ENCODE assay signal across 7 cellular contexts in the genomic region with DNA sequence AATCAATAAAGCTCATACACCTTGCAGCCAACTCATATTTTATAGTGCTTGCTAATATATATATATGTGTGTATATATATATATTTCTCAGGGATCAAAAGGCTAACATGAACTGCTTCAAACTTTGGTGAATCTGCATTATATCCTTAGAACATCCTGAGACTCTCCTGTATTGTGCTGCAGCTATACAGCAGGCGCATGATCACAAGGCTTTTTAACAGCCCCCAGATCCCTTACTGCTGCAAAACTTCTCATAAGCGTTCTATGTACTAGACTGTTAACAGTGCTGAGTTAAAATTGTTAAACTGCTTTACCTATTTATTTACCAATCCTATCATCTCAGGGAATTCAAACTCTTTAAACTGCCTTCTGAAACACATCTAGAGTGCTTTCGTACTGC. TPM values are rescaled to one million over a fixed set of nuclear protein-coding genes. Genes with fewer than 3 reads are reported as not detected.
DNase-seq lines count a peak whose midpoint lies in the region; ATAC-seq and TF ChIP-seq lines count a peak whose summit lies in the region.

No MANE protein-coding gene starts in this region.

- H4K91ac ChIP-seq in trophoblast cell (ENCODE audit: low read depth, low read length): no peak overlapping the region

- H4K8ac ChIP-seq in trophoblast cell (ENCODE audit: low read depth, low read length): no peak overlapping the region

- H2BK12ac ChIP-seq in trophoblast cell (ENCODE audit: low read length): no peak overlapping the region

- no peak overlapping the region for H3K18ac ChIP-seq in trophoblast cell (ENCODE audit: low read length)

- H3K27me3 Mint-ChIP-seq in GM23338 (ENCODE audit: insufficient read depth, low read depth, poor library complexity): peaks cover 12% of the 10 kb centered on the region

- no peak overlapping the region for H4K12ac ChIP-seq in trophoblast cell (ENCODE audit: low read depth, low read length)

- no peak for TF ChIP-seq POLR2A in Peyer's patch (IDR thresholded peaks at IDR 0.05)

- peak overlapping the region; percentile 99; the same call in 1 of the 2 replicates for H3K27ac Mint-ChIP-seq in GM23338

- peak overlapping the region; percentile 89 for H3K4me3 ChIP-seq in GM23338
- peak overlapping the region in 3 of 4 donors; percentile 63 to 88 (median 65) for H3K4me3 ChIP-seq in Peyer's patch
- H3K4me3 ChIP-seq in epithelial cell of proximal tubule (ENCODE audit: low read depth, low read length): peak overlapping the region; percentile 74
- H3K4me3 ChIP-seq in trophoblast cell (ENCODE audit: low read depth, low read length): no peak overlapping the region

- H3K79me2 ChIP-seq in GM23338 (replicated peaks; ENCODE audit: insufficient read depth) (peaks cover 61% of the 10 kb centered on the region), trophoblast cell (ENCODE audit: control insufficient read depth, insufficient read depth, low read length, poor library complexity) (peaks cover 11% of the 10 kb centered on the region)

- TF ChIP-seq CTCF in GM23338 (conservative IDR thresholded peaks at IDR 0.05; ENCODE audit: low read depth in 2 of 2) (no peak), Peyer's patch (IDR thresholded peaks at IDR 0.05) (no peak), epithelial cell of proximal tubule (conservative IDR thresholded peaks at IDR 0.05; ENCODE audit: low read depth, low read length) (no peak)

- peak overlapping the region; percentile 89 for H3K4me2 ChIP-seq in GM23338
- peak overlapping the region; percentile 69 for H3K4me2 ChIP-seq in trophoblast cell (ENCODE audit: low read length)

- no peak overlapping the region for H2AFZ ChIP-seq in GM23338
- no peak overlapping the region for H2AFZ ChIP-seq in trophoblast cell (ENCODE audit: insufficient read depth, low read length, poor library complexity)

- H3K23ac ChIP-seq in trophoblast cell (ENCODE audit: low read length): no peak overlapping the region

- no peak overlapping the region for H3K9ac ChIP-seq in trophoblast cell (ENCODE audit: low read length)

- peaks cover 5% of the 10 kb centered on the region; the same call in 1 of the 2 replicates for H3K4me1 ChIP-seq in GM23338 (ENCODE audit: insufficient read depth)
- peaks cover 0 to 40% (median 2%) of the 10 kb centered on the region in 4 donors for H3K4me1 ChIP-seq in Peyer's patch
- H3K4me1 ChIP-seq in trophoblast cell (ENCODE audit: control insufficient read depth in 1 of 2, insufficient read depth in 2 of 2, low read length in 2 of 2): no peaks in the 10 kb centered on the region

- DNase-seq in GM23338 (ENCODE audit: low spot score) (no peak), Peyer's patch (no peak), epithelial cell of proximal tubule (ENCODE audit: low read depth) (no peak), trophoblast cell (no peak), left lobe of liver (ENCODE audit: low spot score) (no peak), amygdala (lab: John Stamatoyannopoulos, UW) (no peak)

- no peaks in the 10 kb centered on the region; the same call in 2 of the 3 replicates for H3K36me3 Mint-ChIP-seq in GM23338 (ENCODE audit: low read depth)

- H3K36me3 ChIP-seq in GM23338 (ENCODE audit: insufficient read depth): no peaks in the 10 kb centered on the region
- H3K36me3 ChIP-seq in Peyer's patch: no peaks in the 10 kb centered on the region
- no peaks in the 10 kb centered on the region for H3K36me3 ChIP-seq in trophoblast cell (ENCODE audit: control insufficient read depth in 1 of 2, insufficient read depth in 2 of 2, low read length in 2 of 2)

- H2BK120ac ChIP-seq in trophoblast cell (ENCODE audit: insufficient read depth, low read length, poor library complexity): no peak overlapping the region

- H3F3A ChIP-seq in GM23338 (replicated peaks; ENCODE audit: low read depth): 0 out of 2 replicates have a peak, but pooled peaks cover 4% of the 10 kb centered on the region

- ATAC-seq in GM23338 (no peak), left lobe of liver (no peak), HG03565 (IDR thresholded peaks at IDR 0.05; ENCODE audit: unreplicated experiment) (no peak)

- no peaks in the 10 kb centered on the region for H3K9me3 Mint-ChIP-seq in GM23338

- H2AK5ac ChIP-seq in trophoblast cell (ENCODE audit: low read length): no peak overlapping the region

- peaks cover 7% of the 10 kb centered on the region for H3K79me1 ChIP-seq in trophoblast cell (ENCODE audit: low read length)

- no peaks in the 10 kb centered on the region for H3K9me3 ChIP-seq in Peyer's patch
- no peaks in the 10 kb centered on the region for H3K9me3 ChIP-seq in trophoblast cell (ENCODE audit: insufficient read depth, low read depth, low read length)

- no peak overlapping the region for H3K14ac ChIP-seq in trophoblast cell (ENCODE audit: low read length)

- H3K27me3 ChIP-seq in GM23338 (ENCODE audit: insufficient read depth): no peaks in the 10 kb centered on the region
- no peaks in the 10 kb centered on the region for H3K27me3 ChIP-seq in Peyer's patch
- H3K27me3 ChIP-seq in trophoblast cell (ENCODE audit: insufficient read depth, low read length): no peaks in the 10 kb centered on the region

- peaks cover 11% of the 10 kb centered on the region; the same call in 2 of the 3 replicates for H3K4me1 Mint-ChIP-seq in GM23338

- no peaks in the 10 kb centered on the region for H3K9me2 ChIP-seq in GM23338 (ENCODE audit: insufficient read depth)

- H3K4ac ChIP-seq in trophoblast cell (ENCODE audit: low read depth, low read length): peak overlapping the region; percentile 64

- peak overlapping the region; percentile 89 for H3K4me3 Mint-ChIP-seq in GM23338

- WGBS in trophoblast cell (ENCODE audit: extremely low coverage, insufficient coverage, insufficient read length): no CpG with 5 or more reads among the region's 3 CpGs

- no peak overlapping the region for H2BK5ac ChIP-seq in trophoblast cell (ENCODE audit: low read depth, low read length, poor library complexity)

- H3K27ac ChIP-seq in GM23338 (ENCODE audit: low read depth) (no peak overlapping the region), Peyer's patch (no peak overlapping the region), trophoblast cell (ENCODE audit: low read depth, low read length) (no peak overlapping the region)

- peaks cover 32% of the 10 kb centered on the region for H4K20me1 ChIP-seq in GM23338 (replicated peaks; ENCODE audit: insufficient read depth)

RNA-seq across cellular contexts. Expression of a gene that starts 1.3 kb away (rescaled TPM):
- 44.4 and 52.2 TPM in 2 replicates for total RNA-seq in GM23338 (2014; rRNA removed; shearing (Covaris generic))
- polyA plus RNA-seq in GM23338 (2016; fragmentation: Nextera tagmentation; extraction: Ambion mirVana): 59.7 and 76.5 TPM in 2 replicates
- total RNA-seq in Peyer's patch (10 to 100 TPM; 39.6 to 91.6 (median 48.3) TPM), epithelial cell of proximal tubule (12.6 and 13.7 TPM in 2 replicates), left lobe of liver (11.0 TPM)
- 22.0 and 22.6 TPM in 2 replicates for polyA plus RNA-seq in trophoblast cell (2013)

RNA-seq across cellular contexts. Expression of a gene that starts 55.4 kb away (rescaled TPM):
- total RNA-seq in GM23338 (2014; rRNA removed; shearing (Covaris generic)): 7.6 and 14.8 TPM in 2 replicates
- 6.1 and 6.2 TPM in 2 replicates for polyA plus RNA-seq in GM23338 (2016; fragmentation: Nextera tagmentation; extraction: Ambion mirVana)
- total RNA-seq in Peyer's patch (1 to 10 TPM in 1 of 4 donors, under 1 TPM in 1, not detected in 2; 0.54 to 2.1 TPM), epithelial cell of proximal tubule (4.1 and 9.2 TPM in 2 replicates), left lobe of liver (0.18 TPM)
- polyA plus RNA-seq in trophoblast cell (2013): 24.1 and 24.3 TPM in 2 replicates
